24 cellular contexts compared by ENCODE assay signal in the genomic region with DNA sequence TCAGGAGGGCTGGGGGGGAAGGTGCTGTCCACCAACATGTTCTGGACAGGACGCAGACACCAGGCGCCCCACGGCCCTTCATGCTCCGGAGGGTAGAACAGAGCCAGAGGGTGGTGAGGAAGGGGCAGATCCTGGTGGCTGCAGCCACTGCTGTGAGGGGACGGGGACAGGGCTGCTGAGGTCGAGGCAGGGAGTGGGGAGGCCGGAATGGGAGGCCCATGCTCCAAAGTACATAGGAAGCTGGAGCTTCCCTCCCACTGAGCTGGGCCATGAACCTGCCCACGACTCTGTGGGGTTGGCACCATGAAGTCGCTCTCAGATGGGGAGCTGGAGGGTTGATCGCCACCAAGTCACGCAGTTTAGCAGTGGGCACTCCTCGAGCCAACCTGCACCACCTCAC.
"Had no signal": no experiment of that assay in that cellular context is flagged by ENCODE, and none has a peak within 500 bp of the region (broad histone marks: within the 10 kb centered on the region; RNA-seq: fewer than 3 reads in every experiment).

No MANE protein-coding gene starts in this region.

- H3K9me3 ChIP-seq: body of pancreas, colonic mucosa, esophagus squamous epithelium, heart right ventricle, lower lobe of right lung, pancreas, psoas muscle, testis, transverse colon had no signal

- H3K36me3 ChIP-seq: colonic mucosa, esophagus squamous epithelium, heart right ventricle, lower lobe of right lung, pancreas, transverse colon had no signal

- H3K4me3 ChIP-seq: body of pancreas, colonic mucosa, esophagus squamous epithelium, heart right ventricle, lower lobe of right lung, pancreas, psoas muscle, testis, transverse colon had no signal

- H3K27me3 ChIP-seq: body of pancreas, colonic mucosa, pancreas, testis, transverse colon had no signal

- H3K4me1 ChIP-seq: body of pancreas, colonic mucosa, pancreas, psoas muscle had no signal

- H3K9me3 Mint-ChIP-seq: activated naive CD4-positive, alpha-beta T cell treated with anti-CD3 and anti-CD28 coated beads, Interleukin-2, amount 50 U/mL, for 24 hours; nephron had no signal

- H3K36me3 Mint-ChIP-seq: activated naive CD4-positive, alpha-beta T cell treated with anti-CD3 and anti-CD28 coated beads, Interleukin-2, amount 50 U/mL, for 24 hours had no signal

- H3K27me3 Mint-ChIP-seq: activated naive CD4-positive, alpha-beta T cell treated with anti-CD3 and anti-CD28 coated beads, Interleukin-2, amount 50 U/mL, for 24 hours had no signal

- ATAC-seq: body of pancreas, heart right ventricle, left lobe of liver, lower lobe of right lung, pancreas, psoas muscle had no signal

- DNase-seq: activated CD4-positive, alpha-beta T cell treated with anti-CD3 and anti-CD28 coated beads for 4 hours; activated CD4-positive, alpha-beta T cell treated with anti-CD3 and anti-CD28 coated beads, Interleukin-2, amount 50 U/mL, for 48 hours; activated CD8-positive, alpha-beta memory T cell treated with anti-CD3 and anti-CD28 coated beads, Interleukin-2, amount 50 U/mL, for 4 hours; activated T-cell treated with anti-CD3 and anti-CD28 coated beads, Interleukin-2, amount 50 U/mL, for 1 hour; anterior cingulate cortex; body of pancreas; cerebellar nuclear complex; colonic mucosa; effector CD8-positive, alpha-beta T cell; esophagus squamous epithelium; foreskin melanocyte; heart right ventricle; lower lobe of right lung; mesenchymal stem cell; nucleus accumbens; psoas muscle; stimulated activated CD4-positive, alpha-beta T cell treated with anti-CD3 and anti-CD28 coated beads, Interleukin-15, amount 100 ng/mL, for 24 hours; stimulated activated CD4-positive, alpha-beta T cell treated with anti-CD3 and anti-CD28 coated beads, Interleukin-2, amount 100 ng/mL, for 24 hours; testis; transverse colon had no signal

- H3K4me3 Mint-ChIP-seq: nephron had no signal
